Comparison of ENCODE assay signal across 8 cellular contexts in the genomic region with DNA sequence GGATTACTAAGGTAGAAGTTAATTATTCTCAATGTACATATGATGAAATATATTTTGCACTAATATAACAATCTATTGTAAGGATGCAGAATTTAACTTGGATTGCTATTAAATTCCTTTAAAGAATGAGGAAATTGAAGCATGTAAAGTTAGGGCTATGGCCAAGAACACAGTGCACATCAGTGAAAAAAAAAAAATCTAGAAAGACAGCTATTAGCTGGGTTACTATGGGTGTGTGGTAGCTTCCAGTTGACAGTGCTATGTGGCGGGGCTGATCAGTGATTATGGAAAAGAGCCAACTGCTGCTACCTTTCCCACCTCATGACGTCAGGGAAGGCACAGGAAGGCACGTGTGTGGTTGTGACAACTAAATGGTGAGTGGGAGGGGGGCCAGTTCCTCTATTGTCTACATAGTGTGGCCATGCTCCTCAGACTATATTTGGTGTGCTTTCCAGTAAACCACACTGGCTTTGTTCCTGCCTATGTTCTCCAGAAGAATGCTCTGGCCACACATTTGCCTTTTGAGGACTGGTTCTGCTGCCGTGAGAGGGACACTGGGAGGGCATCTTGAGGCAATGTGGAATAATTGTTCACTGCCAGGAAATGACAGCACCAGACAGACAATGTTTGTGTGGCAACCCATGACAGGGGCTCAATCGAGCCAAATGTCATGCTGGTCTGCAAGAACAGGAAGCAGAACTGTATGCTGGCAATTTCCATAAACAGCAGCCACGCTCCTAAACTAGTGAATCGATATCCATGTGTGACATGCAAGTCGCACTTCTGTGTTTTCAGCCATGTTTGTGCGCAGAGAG. TPM values are rescaled to one million over a fixed set of nuclear protein-coding genes. Genes with fewer than 3 reads are reported as not detected.
DNase-seq lines count a peak whose midpoint lies in the region; ATAC-seq and TF ChIP-seq lines count a peak whose summit lies in the region.

No MANE protein-coding gene starts in this region.

- 17 to 37% (median 25%) methylated on average over 9 of the region's 9 CpGs for WGBS in psoas muscle, 3 donors

- H3K9me2 ChIP-seq in OCI-LY7 (ENCODE audit: insufficient read depth, low read length): no peaks in the 10 kb centered on the region

- H3K4me3 Mint-ChIP-seq in activated T-helper 17 cell treated with anti-CD3 and anti-CD28 coated beads, Interleukin-2, amount 50 U/mL, for 72 hours: peak overlapping the region; percentile 68

- H3K36me3 Mint-ChIP-seq in activated T-helper 17 cell treated with anti-CD3 and anti-CD28 coated beads, Interleukin-2, amount 50 U/mL, for 72 hours (ENCODE audit: low read depth): peaks cover 24% of the 10 kb centered on the region

- BruUV-seq in OCI-LY7 (replicated peaks; lab: Mats Ljungman, UMichigan): no TSS peak

- intact Hi-C loops in OCI-LY7 (cut with micrococcal nuclease; ENCODE audit: unreplicated experiment) (no loop called here), psoas muscle (cut with DNase I) (loop anchor here in 1 of 2 donors (5.0 to 10.0 kb wide), 2 partner anchors 60 to 113 kb away; partner anchors contain the start of gene H3-3A)

- peaks cover 24% of the 10 kb centered on the region for H3K4me1 Mint-ChIP-seq in activated T-helper 17 cell treated with anti-CD3 and anti-CD28 coated beads, Interleukin-2, amount 50 U/mL, for 72 hours

- peak; percentile 22 for ATAC-seq in HG03066 (IDR thresholded peaks at IDR 0.05; ENCODE audit: low read depth, unreplicated experiment)
- ATAC-seq in activated T-helper 17 cell treated with anti-CD3 and anti-CD28 coated beads, Interleukin-2, amount 50 U/mL, for 72 hours (replicated peaks): no peak
- peak in 2 of 4 donors; percentile 8 to 19 for ATAC-seq in psoas muscle
- ATAC-seq in HG03039 (IDR thresholded peaks at IDR 0.05; ENCODE audit: unreplicated experiment): no peak

- in situ Hi-C loops in G401 (cut with HindIII; ENCODE audit: low sequenced_read_pairs): no loop called here

- peak overlapping the region; percentile 76 for H2AFZ ChIP-seq in OCI-LY7 (ENCODE audit: low read length)

- peak overlapping the region; percentile 81 for H3K27ac Mint-ChIP-seq in activated T-helper 17 cell treated with anti-CD3 and anti-CD28 coated beads, Interleukin-2, amount 50 U/mL, for 72 hours

- H3K4me3 ChIP-seq in OCI-LY7 (ENCODE audit: low read depth, low read length, poor library complexity, severe bottlenecking) (peak overlapping the region; percentile 3), psoas muscle (no peak overlapping the region)

- POLR2A ChIA-PET in OCI-LY7 (lab: Charles Lee): interaction anchor here (0.7 to 3.1 kb wide), 7 partner anchors 8 to 54 kb away, joined by 3 to 21 read pairs (median 4); no protein-coding TSS in a partner anchor

- DNase-seq in G401 (ENCODE audit: low spot score) (peak; percentile 52), OCI-LY7 (ENCODE audit: low spot score) (peak; percentile 65), germinal center (ENCODE audit: low spot score) (peak; percentile 56), psoas muscle (peak; percentile 44 to 64), NK-92 (lab: John Stamatoyannopoulos, UW; ENCODE audit: unreplicated experiment) (no peak)

- CTCF ChIA-PET in OCI-LY7 (lab: Charles Lee; ENCODE audit: unreplicated experiment): no interaction called here

- H3K27me3 Mint-ChIP-seq in activated T-helper 17 cell treated with anti-CD3 and anti-CD28 coated beads, Interleukin-2, amount 50 U/mL, for 72 hours: no peaks in the 10 kb centered on the region

- H3K9me3 ChIP-seq in OCI-LY7 (ENCODE audit: low read length): no peaks in the 10 kb centered on the region
- H3K9me3 ChIP-seq in psoas muscle: no peaks in the 10 kb centered on the region

- H3K79me2 ChIP-seq in OCI-LY7 (ENCODE audit: insufficient read depth, low read depth, low read length): peaks cover 21% of the 10 kb centered on the region

- H4K20me1 ChIP-seq in OCI-LY7 (ENCODE audit: insufficient read depth, low read length): peaks cover 8% of the 10 kb centered on the region; the same call in 1 of the 2 replicates

- H3K27ac ChIP-seq in OCI-LY7 (ENCODE audit: low read depth, low read length, poor library complexity, severe bottlenecking): peak overlapping the region; percentile 40
- peak overlapping the region; percentile 90 for H3K27ac ChIP-seq in psoas muscle

- H3K36me3 ChIP-seq in OCI-LY7 (ENCODE audit: insufficient read depth, low read length) (peaks cover 5% of the 10 kb centered on the region; the same call in 1 of the 2 replicates), psoas muscle (ENCODE audit: insufficient read depth in 1 of 2, low read depth in 1 of 2) (peaks cover 0 to 6% of the 10 kb centered on the region in 2 donors)

- peak overlapping the region; percentile 96 for H3K4me2 ChIP-seq in OCI-LY7 (ENCODE audit: low read length)

- TF ChIP-seq CTCF in OCI-LY7 (conservative IDR thresholded peaks at IDR 0.05; ENCODE audit: low read length): no peak
- TF ChIP-seq CTCF in psoas muscle (IDR thresholded peaks at IDR 0.05): no peak

- H3K4me1 ChIP-seq in OCI-LY7 (ENCODE audit: insufficient read depth, low read length, poor library complexity, severe bottlenecking) (peaks cover 51% of the 10 kb centered on the region), psoas muscle (peaks cover 19% of the 10 kb centered on the region)

- no peaks in the 10 kb centered on the region for H3K27me3 ChIP-seq in psoas muscle (ENCODE audit: insufficient read depth in 3 of 3, low read length in 2 of 3)

- H3K9me3 Mint-ChIP-seq in activated T-helper 17 cell treated with anti-CD3 and anti-CD28 coated beads, Interleukin-2, amount 50 U/mL, for 72 hours: no peaks in the 10 kb centered on the region

RNA-seq across cellular contexts. Expression of gene SDE2, which starts 2.9 kb away (rescaled TPM):
- total RNA-seq in G401 (2014; rRNA removed; shearing (Covaris generic)): 13.5 and 22.1 TPM in 2 replicates
- total RNA-seq in OCI-LY7 (2014; rRNA removed; shearing (Covaris generic)): 18.2 and 22.0 TPM in 2 replicates
- total RNA-seq in OCI-LY7 (2022) (25.0 and 25.4 TPM in 2 replicates), psoas muscle (10 to 100 TPM; 17.4 to 27.7 (median 22.1) TPM)
- 10 to 100 TPM; 16.1 to 18.0 TPM for total RNA-seq in activated T-helper 17 cell treated with anti-CD3 and anti-CD28 coated beads, Interleukin-2, amount 50 U/mL, for 72 hours
- polyA plus RNA-seq in psoas muscle: 10 to 100 TPM in 1 of 3 donors, 1 to 10 TPM in 2; 8.1 to 19.5 (median 9.7) TPM
